In the genomic region with DNA sequence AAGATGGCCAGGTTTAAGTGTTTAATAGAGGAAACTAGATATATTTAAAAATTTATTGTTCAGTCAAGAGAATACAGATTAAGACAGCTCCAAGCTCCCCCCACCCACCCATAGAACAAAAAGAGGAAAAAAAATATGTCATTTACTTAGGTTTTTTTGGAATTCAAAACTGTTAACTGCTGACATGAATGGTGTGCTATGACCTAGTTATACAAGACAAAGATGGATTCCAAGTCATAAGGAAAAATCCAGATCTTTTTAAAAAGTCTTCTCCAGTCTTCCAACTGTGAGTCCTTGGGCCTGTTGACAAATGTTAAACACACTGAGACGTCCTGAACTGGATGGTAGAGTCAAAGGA, we compare ENCODE assay signal across 9 cellular contexts. TPM values are rescaled to one million over a fixed set of nuclear protein-coding genes. Genes with fewer than 3 reads are reported as not detected.
DNase-seq lines count a peak whose midpoint lies in the region; ATAC-seq and TF ChIP-seq lines count a peak whose summit lies in the region.
"Had no signal": no experiment of that assay in that cellular context is flagged by ENCODE, and none has a peak within 500 bp of the region (broad histone marks: within the 10 kb centered on the region; RNA-seq: fewer than 3 reads in every experiment).

No MANE protein-coding gene starts in this region.

- WGBS in mesodermal cell (ENCODE audit: insufficient coverage in 2 of 2), 2 experiments, result 0% methylated on average over 1 of the region's 1 CpG
- WGBS in aorta, 2 donors, result 0% methylated on average over 1 of the region's 1 CpG

- H3K9me3 ChIP-seq in left ventricle myocardium inferior (replicated peaks) (no peaks in the 10 kb centered on the region), mesodermal cell (ENCODE audit: control insufficient read depth, low read length) (no peaks in the 10 kb centered on the region), aorta (ENCODE audit: control insufficient read depth, low read length) (no peaks in the 10 kb centered on the region)

- peaks cover 13% of the 10 kb centered on the region for H3K36me3 Mint-ChIP-seq in brain

- H3K27ac Mint-ChIP-seq in brain, result peak overlapping the region; percentile 99 to 100 (median 100)

- H3K4me3 Mint-ChIP-seq in brain, result peak overlapping the region; percentile 86 to 98 (median 92)

- intact Hi-C loops in left ventricle myocardium inferior (cut with micrococcal nuclease) (no loop called here), left cardiac atrium (cut with DNase I) (no loop called here), aorta (cut with DNase I) (no loop called here)

- H3K27me3 Mint-ChIP-seq in brain, result peaks cover 16% of the 10 kb centered on the region

- H3K4me3 ChIP-seq in left ventricle myocardium inferior (peak overlapping the region; percentile 81), mesodermal cell (ENCODE audit: extremely low read depth, insufficient read depth, low read length, poor library complexity, severe bottlenecking) (peak overlapping the region; percentile 51), aorta (ENCODE audit: low read length in 2 of 2) (peak overlapping the region; percentile 78 to 98)

- H3K27me3 ChIP-seq in left ventricle myocardium inferior (ENCODE audit: low read depth) (no peaks in the 10 kb centered on the region), aorta (ENCODE audit: control insufficient read depth in 1 of 2, insufficient read depth in 2 of 2, low read length in 1 of 2) (no peaks in the 10 kb centered on the region)

- no peak for ATAC-seq in left cardiac atrium
- ATAC-seq in aorta (ENCODE audit: low FRiP score), result no peak
- ATAC-seq in HG02798 (IDR thresholded peaks at IDR 0.05; ENCODE audit: poor library complexity, unreplicated experiment), result no peak
- no peak for ATAC-seq in GM18519 (IDR thresholded peaks at IDR 0.05; ENCODE audit: low FRiP score, unreplicated experiment)

- TF ChIP-seq CTCF in left ventricle myocardium inferior (IDR thresholded peaks at IDR 0.05; ENCODE audit: borderline replicate concordance) (no peak), brain (conservative IDR thresholded peaks at IDR 0.05) (no peak)

- peaks cover 51% of the 10 kb centered on the region for H3K4me1 Mint-ChIP-seq in brain

- H3K9me3 Mint-ChIP-seq in brain, result peaks cover 0 to 6% (median 0%) of the 10 kb centered on the region in 5 experiments

- peak overlapping the region; percentile 100 for H3K27ac ChIP-seq in left ventricle myocardium inferior (replicated peaks)
- H3K27ac ChIP-seq in mesodermal cell (ENCODE audit: low read depth, low read length, severe bottlenecking), result peak overlapping the region; percentile 99
- H3K27ac ChIP-seq in aorta (ENCODE audit: low read depth in 1 of 2, low read length in 2 of 2), result peak overlapping the region in 1 of 2 donors; percentile 94

- peaks cover 79% of the 10 kb centered on the region for H3K4me1 ChIP-seq in left ventricle myocardium inferior
- peaks cover 30% of the 10 kb centered on the region for H3K4me1 ChIP-seq in mesodermal cell (ENCODE audit: control insufficient read depth, insufficient read depth, low read length, poor library complexity, severe bottlenecking)
- no peaks in the 10 kb centered on the region for H3K4me1 ChIP-seq in aorta (ENCODE audit: control insufficient read depth in 1 of 2, insufficient read depth in 2 of 2, low read length in 2 of 2)

- DNase-seq in left ventricle myocardium inferior, result no peak
- DNase-seq in left cardiac atrium, result no peak
- DNase-seq in aorta, result no peak
- DNase-seq in effector CD8-positive, alpha-beta T cell (lab: John Stamatoyannopoulos, UW), result no peak

- H3K36me3 ChIP-seq in left ventricle myocardium inferior, result no peaks in the 10 kb centered on the region
- H3K36me3 ChIP-seq in mesodermal cell (ENCODE audit: control insufficient read depth, insufficient read depth, low read length), result peaks cover 26% of the 10 kb centered on the region
- no peaks in the 10 kb centered on the region for H3K36me3 ChIP-seq in aorta (ENCODE audit: control insufficient read depth in 1 of 2, insufficient read depth in 2 of 2, low read length in 1 of 2)

RNA-seq across cellular contexts. Expression of a gene that starts 1.3 kb away (rescaled TPM):
- 7.9 TPM for total RNA-seq in left ventricle myocardium inferior
- 10 to 100 TPM in 1 of 2 donors, 1 to 10 TPM in 1; 9.3 to 11.9 TPM for total RNA-seq in left cardiac atrium
- polyA plus RNA-seq in brain (ENCODE audit: insufficient read depth, low read depth, low replicate concordance), result 7.1 TPM
- polyA plus RNA-seq in mesodermal cell (2013, experiment 1 of 2), result 7.9 TPM
- 7.2 TPM for polyA plus RNA-seq in mesodermal cell (2013, experiment 2 of 2)
- total RNA-seq in aorta, result 10 to 100 TPM; 30.9 to 31.9 TPM
- 10 to 100 TPM in 1 of 2 donors, 1 to 10 TPM in 1; 4.4 to 33.4 TPM for polyA plus RNA-seq in aorta

RNA-seq across cellular contexts. Expression of a gene that starts 9.0 kb away (rescaled TPM):
- 44.3 TPM for total RNA-seq in left ventricle myocardium inferior
- total RNA-seq in left cardiac atrium, result 10 to 100 TPM; 14.7 to 25.1 TPM
- 8.9 TPM for polyA plus RNA-seq in brain (ENCODE audit: insufficient read depth, low read depth, low replicate concordance)
- polyA plus RNA-seq in mesodermal cell (2013, experiment 1 of 2), result 21.6 TPM
- 20.1 TPM for polyA plus RNA-seq in mesodermal cell (2013, experiment 2 of 2)
- 10 to 100 TPM in 1 of 2 donors, 1 to 10 TPM in 1; 5.6 to 18.0 TPM for total RNA-seq in aorta
- 10 to 100 TPM in 1 of 2 donors, 1 to 10 TPM in 1; 5.2 to 12.5 TPM for polyA plus RNA-seq in aorta

RNA-seq across cellular contexts. Expression of a gene that starts 56.2 kb away (rescaled TPM):
- total RNA-seq in left ventricle myocardium inferior (1.3 TPM), left cardiac atrium (1 to 10 TPM; 1.8 to 2.9 TPM), aorta (1 to 10 TPM; 3.1 to 5.2 TPM)
- polyA plus RNA-seq in brain (ENCODE audit: insufficient read depth, low read depth, low replicate concordance) (0.31 TPM), aorta (10 to 100 TPM in 1 of 2 donors, 1 to 10 TPM in 1; 6.6 to 14.4 TPM)
- 1.0 TPM for polyA plus RNA-seq in mesodermal cell (2013, experiment 1 of 2)
- 0.30 TPM for polyA plus RNA-seq in mesodermal cell (2013, experiment 2 of 2)
- total RNA-seq: T-helper 1 cell treated with Interleukin-12 subunit alpha and Interleukin-12 subunit beta and Interleukin-4 antibody, amounts not matched to agents 30 ng/mL and 1 ng/mL, for 36 hours had no signal
